ENCODE assay signal across 27 cellular contexts in genomic region chr16:60261425-60261824, GRCh38.
"Had no signal": no experiment of that assay in that cellular context is flagged by ENCODE, and none has a peak within 500 bp of the region (broad histone marks: within the 10 kb centered on the region; RNA-seq: fewer than 3 reads in every experiment).

No MANE protein-coding gene starts in this region.

- ATAC-seq: psoas muscle; right cardiac atrium; right lobe of liver; stimulated activated effector memory CD8-positive, alpha-beta T cell treated with anti-CD3 and anti-CD28 coated beads, Interleukin-12 subunit alpha, Interleukin-12 subunit beta, amount 100 ng/mL, for 72 hours; stimulated activated naive B cell treated with anti-CD40 and anti-IgM and Interleukin-4, amounts not matched to agents 10 μg/mL and 1 μg/mL and 100 μg/mL, for 72 hours had no signal

- H3K36me3 Mint-ChIP-seq: neural progenitor cell; stimulated activated effector memory CD8-positive, alpha-beta T cell treated with anti-CD3 and anti-CD28 coated beads, Interleukin-12 subunit alpha, Interleukin-12 subunit beta, amount 100 ng/mL, for 72 hours; stimulated activated naive B cell treated with anti-CD40 and anti-IgM and Interleukin-4, amounts not matched to agents 10 μg/mL and 1 μg/mL and 100 μg/mL, for 72 hours had no signal

- H3K4me3 Mint-ChIP-seq: nephron; neural progenitor cell; stimulated activated effector memory CD8-positive, alpha-beta T cell treated with anti-CD3 and anti-CD28 coated beads, Interleukin-12 subunit alpha, Interleukin-12 subunit beta, amount 100 ng/mL, for 72 hours; stimulated activated naive B cell treated with anti-CD40 and anti-IgM and Interleukin-4, amounts not matched to agents 10 μg/mL and 1 μg/mL and 100 μg/mL, for 72 hours; stimulated activated naive CD8-positive, alpha-beta T cell treated with anti-CD3 and anti-CD28 coated beads, Interleukin-15, Interleukin-2, amounts not matched to agents 100 ng/mL and 50 ng/mL, for 24 hours had no signal

- H3K4me2 ChIP-seq: neural progenitor cell had no signal

- H3K4me1 ChIP-seq: neural progenitor cell, parathyroid adenoma, psoas muscle, right lobe of liver, sigmoid colon, stomach, thyroid gland, tibial nerve, upper lobe of left lung, vagina had no signal

- H3K9me3 Mint-ChIP-seq: nephron, neural progenitor cell had no signal

- H3K27ac Mint-ChIP-seq: nephron; neural progenitor cell; progenitor cell of endocrine pancreas; stimulated activated effector memory CD8-positive, alpha-beta T cell treated with anti-CD3 and anti-CD28 coated beads, Interleukin-12 subunit alpha, Interleukin-12 subunit beta, amount 100 ng/mL, for 72 hours; stimulated activated naive B cell treated with anti-CD40 and anti-IgM and Interleukin-4, amounts not matched to agents 10 μg/mL and 1 μg/mL and 100 μg/mL, for 72 hours; stimulated activated naive CD8-positive, alpha-beta T cell treated with anti-CD3 and anti-CD28 coated beads, Interleukin-15, Interleukin-2, amounts not matched to agents 100 ng/mL and 50 ng/mL, for 24 hours had no signal

- H3K4me1 Mint-ChIP-seq: nephron; neural progenitor cell; stimulated activated effector memory CD8-positive, alpha-beta T cell treated with anti-CD3 and anti-CD28 coated beads, Interleukin-12 subunit alpha, Interleukin-12 subunit beta, amount 100 ng/mL, for 72 hours; stimulated activated naive B cell treated with anti-CD40 and anti-IgM and Interleukin-4, amounts not matched to agents 10 μg/mL and 1 μg/mL and 100 μg/mL, for 72 hours had no signal

- DNase-seq: occipital lobe; ovary; posterior cingulate gyrus; psoas muscle; right cardiac atrium; right lobe of liver; sigmoid colon; small intestine; stimulated activated CD4-positive, alpha-beta T cell treated with anti-CD3 and anti-CD28 coated beads, Interleukin-15, amount 100 ng/mL, for 24 hours; stimulated activated CD4-positive, alpha-beta T cell treated with anti-CD3 and anti-CD28 coated beads, Interleukin-2, amount 100 ng/mL, for 24 hours; stimulated activated CD4-positive, alpha-beta T cell treated with anti-CD3 and anti-CD28 coated beads, Interleukin-2, amount 100 ng/mL, for 48 hours; stimulated activated CD4-positive, alpha-beta T cell treated with anti-CD3 and anti-CD28 coated beads, Interleukin-4, amount 100 ng/mL, for 24 hours; stimulated activated naive B cell treated with anti-CD40 and anti-IgM and Interleukin-4, amounts not matched to agents 10 μg/mL and 1 μg/mL and 100 μg/mL, for 72 hours; stimulated activated naive CD4-positive, alpha-beta T cell treated with Interleukin-2 at 50 U/mL for 16 hours; stomach; thyroid gland; trophoblast cell had no signal

- H3K27me3 Mint-ChIP-seq: progenitor cell of endocrine pancreas; stimulated activated naive B cell treated with anti-CD40 and anti-IgM and Interleukin-4, amounts not matched to agents 10 μg/mL and 1 μg/mL and 100 μg/mL, for 72 hours; stimulated activated naive CD8-positive, alpha-beta T cell treated with anti-CD3 and anti-CD28 coated beads, Interleukin-15, Interleukin-2, amounts not matched to agents 100 ng/mL and 50 ng/mL, for 24 hours had no signal

- H3K36me3 ChIP-seq: neural progenitor cell, ovary, right lobe of liver, sigmoid colon, stomach, thoracic aorta, thyroid gland, tibial nerve, upper lobe of left lung, vagina had no signal

- H3K79me2 ChIP-seq: parathyroid adenoma had no signal

- H3K9ac ChIP-seq: neural progenitor cell, parathyroid adenoma had no signal

- H3K27me3 ChIP-seq: neural progenitor cell, ovary, right lobe of liver, sigmoid colon, stomach, thyroid gland, tibial nerve, upper lobe of left lung, vagina had no signal

- H3K9me3 ChIP-seq: ovary, psoas muscle, right lobe of liver, sigmoid colon, stomach, thoracic aorta, thyroid gland, tibial nerve, upper lobe of left lung, vagina had no signal

- H2AFZ ChIP-seq: neural progenitor cell, parathyroid adenoma had no signal

- H3K27ac ChIP-seq: neural progenitor cell, ovary, parathyroid adenoma, psoas muscle, right lobe of liver, sigmoid colon, stomach, thoracic aorta, thyroid gland, tibial nerve, upper lobe of left lung, vagina had no signal

- H3K4me3 ChIP-seq: neural progenitor cell, ovary, psoas muscle, right lobe of liver, sigmoid colon, stomach, thoracic aorta, thyroid gland, tibial nerve, upper lobe of left lung, vagina had no signal
